In the genomic region with DNA sequence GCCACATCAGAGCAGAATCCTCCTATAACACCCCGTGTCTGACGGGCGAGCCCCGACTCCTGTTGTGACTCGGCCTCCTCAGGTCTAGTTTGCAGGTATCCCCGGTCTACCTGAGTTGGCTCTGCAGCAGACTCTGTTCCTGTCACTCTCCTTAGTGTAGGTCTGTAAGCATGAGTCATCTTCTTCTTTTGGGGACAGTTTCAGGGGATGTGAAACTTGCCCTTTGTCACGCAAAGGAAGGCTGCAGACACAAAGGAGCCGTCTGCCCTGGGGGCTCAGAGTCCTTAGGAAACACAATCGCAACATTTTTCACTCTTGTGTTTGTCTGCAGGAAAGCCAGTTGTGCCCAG, we compare ENCODE assay signal across 8 cellular contexts.
DNase-seq lines count a peak whose midpoint lies in the region; ATAC-seq lines count a peak whose summit lies in the region.

No MANE protein-coding gene starts in this region.

- H3K36me3 Mint-ChIP-seq in effector memory CD8-positive, alpha-beta T cell (ENCODE audit: insufficient read depth): peaks cover 61% of the 10 kb centered on the region

- H3K27me3 Mint-ChIP-seq in effector memory CD8-positive, alpha-beta T cell: no peaks in the 10 kb centered on the region
- no peaks in the 10 kb centered on the region for H3K27me3 Mint-ChIP-seq in stimulated activated naive CD8-positive, alpha-beta T cell treated with anti-CD3 and anti-CD28 coated beads, Interleukin-15, amount 100 ng/mL, for 72 hours

- peak; percentile 91 for DNase-seq in NOMO-1 treated with DMSO at 0.1 percent for 48 hours (lab: John Stamatoyannopoulos, UW; ENCODE audit: unreplicated experiment)
- no peak for DNase-seq in effector memory CD8-positive, alpha-beta T cell
- peak; percentile 44 to 77 for DNase-seq in stimulated activated naive CD8-positive, alpha-beta T cell treated with anti-CD3 and anti-CD28 coated beads, Interleukin-15, amount 100 ng/mL, for 72 hours
- no peak for DNase-seq in NCI-H146 treated with DMSO at 0.1 percent for 48 hours (lab: John Stamatoyannopoulos, UW; ENCODE audit: unreplicated experiment)
- DNase-seq in middle frontal gyrus (ENCODE audit: extremely low spot score, low spot score): no peak
- no peak for DNase-seq in inferior parietal cortex (ENCODE audit: extremely low spot score)

- H3K4me1 Mint-ChIP-seq in effector memory CD8-positive, alpha-beta T cell (ENCODE audit: low read depth in 2 of 2): peaks cover 42 to 57% of the 10 kb centered on the region in 2 donors
- peaks cover 49% of the 10 kb centered on the region for H3K4me1 Mint-ChIP-seq in stimulated activated naive CD8-positive, alpha-beta T cell treated with anti-CD3 and anti-CD28 coated beads, Interleukin-15, amount 100 ng/mL, for 72 hours

- H3K27ac Mint-ChIP-seq in effector memory CD8-positive, alpha-beta T cell: peak overlapping the region; percentile 80 to 82
- H3K27ac Mint-ChIP-seq in stimulated activated naive CD8-positive, alpha-beta T cell treated with anti-CD3 and anti-CD28 coated beads, Interleukin-15, amount 100 ng/mL, for 72 hours: peak overlapping the region; percentile 27 to 88

- ATAC-seq in GM18867 (IDR thresholded peaks at IDR 0.05; ENCODE audit: unreplicated experiment): peak; percentile 90
- peak; percentile 86 for ATAC-seq in HG02642 (IDR thresholded peaks at IDR 0.05; ENCODE audit: poor library complexity, unreplicated experiment)
- peak; percentile 33 for ATAC-seq in effector memory CD8-positive, alpha-beta T cell (replicated peaks)
- peak; percentile 96 for ATAC-seq in stimulated activated naive CD8-positive, alpha-beta T cell treated with anti-CD3 and anti-CD28 coated beads, Interleukin-15, amount 100 ng/mL, for 72 hours

- H3K4me3 Mint-ChIP-seq in effector memory CD8-positive, alpha-beta T cell: peak overlapping the region; percentile 36 to 54
- H3K4me3 Mint-ChIP-seq in stimulated activated naive CD8-positive, alpha-beta T cell treated with anti-CD3 and anti-CD28 coated beads, Interleukin-15, amount 100 ng/mL, for 72 hours: peak overlapping the region; percentile 42 to 61

- H3K9me3 Mint-ChIP-seq in effector memory CD8-positive, alpha-beta T cell: no peaks in the 10 kb centered on the region
- H3K9me3 Mint-ChIP-seq in stimulated activated naive CD8-positive, alpha-beta T cell treated with anti-CD3 and anti-CD28 coated beads, Interleukin-15, amount 100 ng/mL, for 72 hours: no peaks in the 10 kb centered on the region

Comparison
In these comparisons a context has a peak if more than half of its experiments do, and no peak if none do; other contexts are left out.
1. ATAC-seq: peak in every context shown above with its lines; median percentile 96 in stimulated activated naive CD8-positive, alpha-beta T cell treated with anti-CD3 and anti-CD28 coated beads, Interleukin-15, amount 100 ng/mL, for 72 hours; 90 in GM18867; 86 in HG02642; 33 in effector memory CD8-positive, alpha-beta T cell.
2. DNase-seq: peak in NOMO-1 treated with DMSO at 0.1 percent for 48 hours (single experiment) and stimulated activated naive CD8-positive, alpha-beta T cell treated with anti-CD3 and anti-CD28 coated beads, Interleukin-15, amount 100 ng/mL, for 72 hours (2 of 2); none in effector memory CD8-positive, alpha-beta T cell (0 of 3), NCI-H146 treated with DMSO at 0.1 percent for 48 hours (single experiment), middle frontal gyrus (single experiment) and inferior parietal cortex (single experiment).